In the genomic region with DNA sequence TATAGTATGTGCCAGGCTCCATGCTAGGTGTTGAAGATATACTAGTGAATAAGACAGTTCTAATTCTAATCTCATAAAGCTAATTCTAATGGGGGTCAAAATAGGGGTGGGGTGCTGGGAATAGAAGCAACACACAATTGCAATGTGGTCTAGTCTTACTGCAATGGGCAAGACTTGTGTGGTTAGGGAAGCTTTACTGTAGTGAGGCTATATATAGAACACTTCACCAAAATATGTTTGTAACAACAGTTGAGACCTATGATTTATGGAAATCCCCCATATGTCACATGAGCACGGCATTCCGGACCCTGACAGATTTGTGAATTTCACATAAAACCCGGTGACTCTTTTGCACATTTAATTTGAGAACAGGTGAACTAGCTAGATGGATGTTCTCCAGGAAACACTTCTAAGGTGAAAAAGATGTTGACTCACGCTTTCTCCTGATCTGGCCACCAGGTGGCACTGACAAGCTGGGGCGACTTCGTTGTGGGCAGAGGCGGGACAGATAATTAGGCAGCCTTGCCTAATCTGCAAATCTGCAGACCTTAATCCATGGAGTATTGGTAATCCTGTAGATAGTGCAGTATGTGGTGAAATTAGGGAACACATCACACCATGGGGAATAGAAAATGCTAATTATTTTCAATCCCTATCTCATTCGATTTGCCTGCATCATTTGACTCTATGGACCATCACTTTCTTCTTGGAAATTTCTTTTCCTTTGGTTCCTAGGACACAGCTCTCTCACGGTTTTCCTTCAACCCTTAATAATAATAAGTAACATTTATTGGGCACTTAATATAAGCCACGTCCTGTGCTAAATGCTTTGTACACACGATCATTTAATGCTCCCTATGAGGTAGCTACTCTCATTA, we compare ENCODE assay signal across 1 cellular context.
TF ChIP-seq lines count a peak whose summit lies in the region.

No MANE protein-coding gene starts in this region.

TF ChIP-seq in K562, 482 proteins besides CTCF, POLR2A, EP300 and RAD21 (continued from another document and continues in another):
- no peak for TF ChIP-seq AFF1 (IDR thresholded peaks at IDR 0.05; ENCODE audit: low read depth in 1 of 2, partially characterized antibody in 2 of 2)
- TF ChIP-seq ZFP30 (CRISPR knock-in tag; IDR thresholded peaks at IDR 0.05; ENCODE audit: borderline replicate concordance), result no peak
- TF ChIP-seq GMEB1 (CRISPR knock-in tag; IDR thresholded peaks at IDR 0.05), result 0 out of 2 replicates have a peak, but pooled peaks have one; percentile 12
- no peak for TF ChIP-seq SP2 (IDR thresholded peaks at IDR 0.05; ENCODE audit: extremely low read depth, low read depth, low read length, poor library complexity, severe bottlenecking)
- TF ChIP-seq BRF2 (IDR thresholded peaks at IDR 0.05; ENCODE audit: borderline replicate concordance, insufficient read depth, insufficient read length), result no peak
- 0 out of 2 replicates have a peak, but pooled peaks have one; percentile 38 for TF ChIP-seq LCOR (CRISPR knock-in tag; IDR thresholded peaks at IDR 0.05)
- no peak for TF ChIP-seq ZNF232 (CRISPR knock-in tag; IDR thresholded peaks at IDR 0.05)
- no peak for TF ChIP-seq TSC22D4 (tag; IDR thresholded peaks at IDR 0.05)
- no peak for TF ChIP-seq ZNF239 (CRISPR knock-in tag; IDR thresholded peaks at IDR 0.05)
- TF ChIP-seq ATF7 (IDR thresholded peaks at IDR 0.05), result peak; percentile 45; the same call in 1 of the 2 replicates
- no peak for TF ChIP-seq XRCC4 (IDR thresholded peaks at IDR 0.05; ENCODE audit: extremely low read depth, insufficient read depth, insufficient read length)
- no peak for TF ChIP-seq SRSF7 (optimal IDR thresholded peaks at IDR 0.05; ENCODE audit: low read depth, low read length)
- no peak for TF ChIP-seq ZNF140 (CRISPR knock-in tag; IDR thresholded peaks at IDR 0.05)
- TF ChIP-seq POLR3A (IDR thresholded peaks at IDR 0.05; ENCODE audit: borderline replicate concordance, extremely low read depth, insufficient read depth, insufficient read length), result no peak
- TF ChIP-seq MAFK (IDR thresholded peaks at IDR 0.05; ENCODE audit: low read length), result peak; percentile 53; the same call in 1 of the 2 replicates
- no peak for TF ChIP-seq RBBP5 (IDR thresholded peaks at IDR 0.05; ENCODE audit: borderline replicate concordance, insufficient read depth, low read length, poor library complexity, severe bottlenecking)
- peak; percentile 17; the same call in 1 of the 2 replicates for TF ChIP-seq TEAD4 (IDR thresholded peaks at IDR 0.05; ENCODE audit: low read length)
- TF ChIP-seq TEAD4 (CRISPR knock-in tag; IDR thresholded peaks at IDR 0.05; ENCODE audit: borderline replicate concordance), result no peak
- TF ChIP-seq MTA1 (IDR thresholded peaks at IDR 0.05; ENCODE audit: borderline replicate concordance), result no peak
- no peak for TF ChIP-seq NKRF (IDR thresholded peaks at IDR 0.05; ENCODE audit: borderline replicate concordance)
- no peak for TF ChIP-seq ELF4 (CRISPR knock-in tag; IDR thresholded peaks at IDR 0.05)
- TF ChIP-seq ZNF184 (CRISPR knock-in tag; IDR thresholded peaks at IDR 0.05), result no peak
- TF ChIP-seq CTBP1 (IDR thresholded peaks at IDR 0.05; ENCODE audit: borderline replicate concordance), result peak; percentile 28; the same call in 1 of the 2 replicates
- no peak for TF ChIP-seq GTF2E2 (tag; IDR thresholded peaks at IDR 0.05)
- TF ChIP-seq, protein P1, sequence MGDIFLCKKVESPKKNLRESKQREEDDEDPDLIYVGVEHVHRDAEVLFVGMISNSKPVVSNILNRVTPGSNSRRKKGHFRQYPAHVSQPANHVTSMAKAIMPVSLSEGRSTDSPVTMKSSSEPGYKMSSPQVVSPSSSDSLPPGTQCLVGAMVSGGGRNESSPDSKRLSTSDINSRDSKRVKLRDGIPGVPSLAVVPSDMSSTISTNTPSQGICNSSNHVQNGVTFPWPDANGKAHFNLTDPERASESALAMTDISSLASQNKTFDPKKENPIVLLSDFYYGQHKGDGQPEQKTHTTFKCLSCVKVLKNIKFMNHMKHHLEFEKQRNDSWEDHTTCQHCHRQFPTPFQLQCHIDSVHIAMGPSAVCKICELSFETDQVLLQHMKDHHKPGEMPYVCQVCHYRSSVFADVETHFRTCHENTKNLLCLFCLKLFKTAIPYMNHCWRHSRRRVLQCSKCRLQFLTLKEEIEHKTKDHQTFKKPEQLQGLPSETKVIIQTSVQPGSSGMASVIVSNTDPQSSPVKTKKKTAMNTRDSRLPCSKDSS (IDR thresholded peaks at IDR 0.05; ENCODE audit: low read depth, partially characterized antibody), result no peak
- TF ChIP-seq, protein P2, sequence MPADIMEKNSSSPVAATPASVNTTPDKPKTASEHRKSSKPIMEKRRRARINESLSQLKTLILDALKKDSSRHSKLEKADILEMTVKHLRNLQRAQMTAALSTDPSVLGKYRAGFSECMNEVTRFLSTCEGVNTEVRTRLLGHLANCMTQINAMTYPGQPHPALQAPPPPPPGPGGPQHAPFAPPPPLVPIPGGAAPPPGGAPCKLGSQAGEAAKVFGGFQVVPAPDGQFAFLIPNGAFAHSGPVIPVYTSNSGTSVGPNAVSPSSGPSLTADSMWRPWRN (IDR thresholded peaks at IDR 0.05; ENCODE audit: low read depth), result no peak
- TF ChIP-seq ESRRA (IDR thresholded peaks at IDR 0.05; ENCODE audit: borderline replicate concordance, low read depth), result peak; percentile 24; the same call in 1 of the 2 replicates
- TF ChIP-seq HEY1 (CRISPR knock-in tag; IDR thresholded peaks at IDR 0.05; ENCODE audit: borderline replicate concordance), result no peak
- 0 out of 2 replicates have a peak, but pooled peaks have one; percentile 67 for TF ChIP-seq RREB1 (CRISPR knock-in tag; IDR thresholded peaks at IDR 0.05)
- TF ChIP-seq THRAP3 (IDR thresholded peaks at IDR 0.05; ENCODE audit: borderline replicate concordance), result no peak
- TF ChIP-seq, protein P3, sequence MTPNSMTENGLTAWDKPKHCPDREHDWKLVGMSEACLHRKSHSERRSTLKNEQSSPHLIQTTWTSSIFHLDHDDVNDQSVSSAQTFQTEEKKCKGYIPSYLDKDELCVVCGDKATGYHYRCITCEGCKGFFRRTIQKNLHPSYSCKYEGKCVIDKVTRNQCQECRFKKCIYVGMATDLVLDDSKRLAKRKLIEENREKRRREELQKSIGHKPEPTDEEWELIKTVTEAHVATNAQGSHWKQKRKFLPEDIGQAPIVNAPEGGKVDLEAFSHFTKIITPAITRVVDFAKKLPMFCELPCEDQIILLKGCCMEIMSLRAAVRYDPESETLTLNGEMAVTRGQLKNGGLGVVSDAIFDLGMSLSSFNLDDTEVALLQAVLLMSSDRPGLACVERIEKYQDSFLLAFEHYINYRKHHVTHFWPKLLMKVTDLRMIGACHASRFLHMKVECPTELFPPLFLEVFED (CRISPR knock-in tag; conservative IDR thresholded peaks at IDR 0.05), result no peak
- TF ChIP-seq BACH1 (tag; IDR thresholded peaks at IDR 0.05), result peak; percentile 69; the same call in 1 of the 2 replicates
- TF ChIP-seq ZSCAN32 (CRISPR knock-in tag; IDR thresholded peaks at IDR 0.05), result no peak
- TF ChIP-seq GATA2 (CRISPR knock-in tag; IDR thresholded peaks at IDR 0.05), result peak; percentile 80
- TF ChIP-seq KDM1A (IDR thresholded peaks at IDR 0.05), result no peak
- TF ChIP-seq SMC3 (conservative IDR thresholded peaks at IDR 0.05; ENCODE audit: insufficient read depth, low read depth, low read length), result peak; percentile 89
- TF ChIP-seq ZNF121 (CRISPR knock-in tag; conservative IDR thresholded peaks at IDR 0.05), result no peak
